7 cellular contexts compared by ENCODE assay signal in genomic region chr1:181134543-181135461, GRCh38. TPM values are rescaled to one million over a fixed set of nuclear protein-coding genes. Genes with fewer than 3 reads are reported as not detected.
DNase-seq lines count a peak whose midpoint lies in the region; ATAC-seq and TF ChIP-seq lines count a peak whose summit lies in the region.

No MANE protein-coding gene starts in this region.

- H3K9me3 Mint-ChIP-seq in endothelial cell (ENCODE audit: unreplicated experiment) (no peaks in the 10 kb centered on the region), nephron (no peaks in the 10 kb centered on the region)

- H3K36me3 Mint-ChIP-seq in endothelial cell (ENCODE audit: low read depth, unreplicated experiment) (peaks cover 10% of the 10 kb centered on the region), nephron (ENCODE audit: low read depth) (no peaks in the 10 kb centered on the region)

- no peaks in the 10 kb centered on the region for H3K36me3 ChIP-seq in HUES64 (ENCODE audit: insufficient read depth, low read length)

- DNase-seq in GM04503 (ENCODE audit: low read depth) (peak; percentile 63), SKM-1 treated with dmso at 0.1 percent for 144 hours (lab: John Stamatoyannopoulos, UW; ENCODE audit: unreplicated experiment) (peak; percentile 84), endothelial cell (ENCODE audit: low spot score) (no peak), NCI-H1436 treated with DMSO at 0.1 percent for 48 hours (lab: John Stamatoyannopoulos, UW) (no peak)

- H3K4me3 ChIP-seq in HUES64 (ENCODE audit: low read length): no peak overlapping the region

- ATAC-seq in GM21360 (IDR thresholded peaks at IDR 0.05; ENCODE audit: unreplicated experiment): peak; percentile 28

- peak overlapping the region; percentile 49; the same call in 1 of the 2 replicates for H3K9ac ChIP-seq in HUES64 (ENCODE audit: low read depth, low read length)

- H3K27ac Mint-ChIP-seq in endothelial cell (ENCODE audit: unreplicated experiment): peak overlapping the region; percentile 90
- peak overlapping the region; percentile 8 to 71 (median 21) for H3K27ac Mint-ChIP-seq in nephron

- H3K4me3 Mint-ChIP-seq in endothelial cell (ENCODE audit: unreplicated experiment) (peak overlapping the region; percentile 63), nephron (no peak overlapping the region)

- peaks cover 29% of the 10 kb centered on the region for H3K4me1 ChIP-seq in HUES64 (ENCODE audit: insufficient read depth, low read length)

- 84% methylated on average over 17 of the region's 17 CpGs for WGBS in HUES64

- peaks cover 58% of the 10 kb centered on the region for H3K4me1 Mint-ChIP-seq in endothelial cell (ENCODE audit: unreplicated experiment)
- peaks cover 22% of the 10 kb centered on the region for H3K4me1 Mint-ChIP-seq in nephron

- peaks cover 17% of the 10 kb centered on the region for H3K27me3 Mint-ChIP-seq in endothelial cell (ENCODE audit: unreplicated experiment)
- peaks cover 8% of the 10 kb centered on the region for H3K27me3 Mint-ChIP-seq in nephron (ENCODE audit: low read depth)

- H3K27me3 ChIP-seq in HUES64 (ENCODE audit: insufficient read depth, low read length): no peaks in the 10 kb centered on the region

- H3K9me3 ChIP-seq in HUES64 (ENCODE audit: insufficient read depth, low read depth, low read length): no peaks in the 10 kb centered on the region

- H3K27ac ChIP-seq in HUES64 (ENCODE audit: low read depth, low read length): peak overlapping the region; percentile 64; the same call in 1 of the 2 replicates

- TF ChIP-seq CTCF in endothelial cell (IDR thresholded peaks at IDR 0.05; ENCODE audit: unreplicated experiment) (no peak), nephron (IDR thresholded peaks at IDR 0.05; ENCODE audit: unreplicated experiment in 3 of 3) (no peak)

RNA-seq across cellular contexts. Expression of gene IER5, which starts 46.3 kb away (rescaled TPM):
- 5.6 TPM for polyA plus RNA-seq in HUES64 (2013, experiment 1 of 2)
- polyA plus RNA-seq in HUES64 (2013, experiment 2 of 2): 7.2 TPM
- 18.0 TPM for total RNA-seq in endothelial cell (ENCODE audit: unreplicated experiment)

Comparison
In these comparisons a context has a peak if more than half of its experiments do, and no peak if none do; other contexts are left out.
1. DNase-seq: peak in GM04503 (single experiment) and SKM-1 treated with dmso at 0.1 percent for 144 hours (single experiment); none in endothelial cell (single experiment) and NCI-H1436 treated with DMSO at 0.1 percent for 48 hours (single experiment).